In genomic region chr12:12474471-12474928, GRCh38 we compare ENCODE assay signal across 11 cellular contexts.
DNase-seq lines count a peak whose midpoint lies in the region; ATAC-seq lines count a peak whose summit lies in the region.
"Had no signal": no experiment of that assay in that cellular context is flagged by ENCODE, and none has a peak within 500 bp of the region (broad histone marks: within the 10 kb centered on the region; RNA-seq: fewer than 3 reads in every experiment).

No MANE protein-coding gene starts in this region.

- peak; percentile 53 for DNase-seq in activated CD4-positive, alpha-beta T cell treated with anti-CD3 and anti-CD28 coated beads for 36 hours
- no peak for DNase-seq in activated CD4-positive, alpha-beta T cell treated with anti-CD3 and anti-CD28 coated beads for 1 hour
- DNase-seq in activated T-helper 9 cell treated with anti-CD3 and anti-CD28 coated beads, Interleukin-2, amount 50 U/mL, for 16 hours (ENCODE audit: low read depth): peak; percentile 25
- DNase-seq in stimulated activated CD8-positive, alpha-beta memory T cell treated with anti-CD3 and anti-CD28 coated beads, Interleukin-15, amount 100 ng/mL, for 48 hours (ENCODE audit: low read depth in 2 of 2): peak; percentile 55 to 58
- no peak for DNase-seq in 8988T
- no peak for DNase-seq in NOMO-1 treated with dmso at 0.1 percent for 144 hours (lab: John Stamatoyannopoulos, UW; ENCODE audit: unreplicated experiment)
- DNase-seq in NCI-H1417 treated with DMSO at 0.1 percent for 48 hours (lab: John Stamatoyannopoulos, UW): no peak
- DNase-seq: head of caudate nucleus, NCI-H2107 had no signal

- peaks cover 63% of the 10 kb centered on the region for H3K36me3 Mint-ChIP-seq in activated CD4-positive, alpha-beta T cell treated with anti-CD3 and anti-CD28 coated beads for 36 hours (ENCODE audit: low read depth)

- CTCF ChIA-PET in activated CD4-positive, alpha-beta T cell treated with anti-CD3 and anti-CD28 coated beads for 36 hours (lab: Charles Lee): interaction anchor here (0.6 to 4.2 kb wide), 16 partner anchors 8 to 465 kb away, joined by 3 to 22 read pairs (median 4); partner anchors contain the start of gene DUSP16

- peak; percentile 47 for ATAC-seq in activated CD4-positive, alpha-beta T cell treated with anti-CD3 and anti-CD28 coated beads for 36 hours
- peak; percentile 18 for ATAC-seq in HG03095 (IDR thresholded peaks at IDR 0.05; ENCODE audit: unreplicated experiment)
- ATAC-seq: A549 had no signal

- peak overlapping the region; percentile 59 for H3K4me3 Mint-ChIP-seq in activated CD4-positive, alpha-beta T cell treated with anti-CD3 and anti-CD28 coated beads for 36 hours

- POLR2A ChIA-PET in activated CD4-positive, alpha-beta T cell treated with anti-CD3 and anti-CD28 coated beads for 36 hours (lab: Charles Lee): interaction anchor here (0.6 to 3.8 kb wide), 18 partner anchors 8 to 1785 kb away, joined by 3 to 27 read pairs (median 4); no protein-coding TSS in a partner anchor

- no peaks in the 10 kb centered on the region for H3K9me3 Mint-ChIP-seq in activated CD4-positive, alpha-beta T cell treated with anti-CD3 and anti-CD28 coated beads for 36 hours (ENCODE audit: low read depth)

- H3K4me1 Mint-ChIP-seq in activated CD4-positive, alpha-beta T cell treated with anti-CD3 and anti-CD28 coated beads for 36 hours: peaks cover 77% of the 10 kb centered on the region

- no peaks in the 10 kb centered on the region for H3K27me3 Mint-ChIP-seq in activated CD4-positive, alpha-beta T cell treated with anti-CD3 and anti-CD28 coated beads for 36 hours

- intact Hi-C loops in activated CD4-positive, alpha-beta T cell treated with anti-CD3 and anti-CD28 coated beads for 36 hours (cut with DNase I, micrococcal nuclease): loop anchor here (1.0 to 2.0 kb wide), 6 partner anchors 8 to 467 kb away; partner anchors contain the start of gene DUSP16 (in 1 of the 2)

- H3K27ac Mint-ChIP-seq in activated CD4-positive, alpha-beta T cell treated with anti-CD3 and anti-CD28 coated beads for 36 hours: peak overlapping the region; percentile 97

Comparison
In these comparisons a context has a peak if more than half of its experiments do, and no peak if none do; other contexts are left out.
1. DNase-seq: peak in activated CD4-positive, alpha-beta T cell treated with anti-CD3 and anti-CD28 coated beads for 36 hours (single experiment), activated T-helper 9 cell treated with anti-CD3 and anti-CD28 coated beads, Interleukin-2, amount 50 U/mL, for 16 hours (single experiment) and stimulated activated CD8-positive, alpha-beta memory T cell treated with anti-CD3 and anti-CD28 coated beads, Interleukin-15, amount 100 ng/mL, for 48 hours (2 of 2); none in activated CD4-positive, alpha-beta T cell treated with anti-CD3 and anti-CD28 coated beads for 1 hour (single experiment), 8988T (single experiment), NOMO-1 treated with dmso at 0.1 percent for 144 hours (single experiment) and NCI-H1417 treated with DMSO at 0.1 percent for 48 hours (single experiment).